8 cellular contexts compared by ENCODE assay signal in genomic region chr6:2858678-2859324, GRCh38. TPM values are rescaled to one million over a fixed set of nuclear protein-coding genes. Genes with fewer than 3 reads are reported as not detected.
DNase-seq lines count a peak whose midpoint lies in the region; ATAC-seq, FAIRE-seq and TF ChIP-seq lines count a peak whose summit lies in the region.

No MANE protein-coding gene starts in this region.

- H3K27ac ChIP-seq in A549 = peak overlapping the region; percentile 80 to 94
- H3K27ac ChIP-seq in mesodermal cell (ENCODE audit: low read depth, low read length, severe bottlenecking) = peak overlapping the region; percentile 79
- H3K27ac ChIP-seq in PC-9 = no peak overlapping the region

- H3K79me2 ChIP-seq in PC-9 (ENCODE audit: low read depth) = no peaks in the 10 kb centered on the region

- POLR2A ChIA-PET in A549 (lab: Yijun Ruan, JAX) (interaction anchor here (1.5 kb wide), 1 partner anchor 17 kb away, joined by 6 read pairs; the partner anchor contains the start of gene SERPINB1), PC-9 (lab: Charles Lee; ENCODE audit: unreplicated experiment) (no interaction called here)

- H3K4me2 ChIP-seq in A549 (peak overlapping the region; percentile 74), PC-9 (no peak overlapping the region)

- TF ChIP-seq CTCF in A549 (IDR thresholded peaks at IDR 0.05) = no peak
- no peak for TF ChIP-seq CTCF in PC-9 (conservative IDR thresholded peaks at IDR 0.05)

- no peaks in the 10 kb centered on the region for H3K9me2 ChIP-seq in PC-9 (ENCODE audit: insufficient read depth)

- H3K9me3 ChIP-seq in A549 (no peaks in the 10 kb centered on the region), mesodermal cell (ENCODE audit: control insufficient read depth, low read length) (no peaks in the 10 kb centered on the region), PC-9 (ENCODE audit: insufficient read depth, low read depth) (no peaks in the 10 kb centered on the region)

- peaks cover 92% of the 10 kb centered on the region for H3K4me1 Mint-ChIP-seq in activated naive CD8-positive, alpha-beta T cell (ENCODE audit: low read depth)

- intact Hi-C loops in PC-9 (cut with micrococcal nuclease; ENCODE audit: unreplicated experiment) = loop anchor here (5.0 kb wide), 2 partner anchors 208 to 426 kb away; partner anchors contain the start of gene RIPK1

- H3K9me3 Mint-ChIP-seq in activated naive CD8-positive, alpha-beta T cell (ENCODE audit: low read depth) = peaks cover 4% of the 10 kb centered on the region

- H3K27me3 Mint-ChIP-seq in activated naive CD8-positive, alpha-beta T cell = no peaks in the 10 kb centered on the region

- peaks cover 2% of the 10 kb centered on the region for H3K36me3 Mint-ChIP-seq in activated naive CD8-positive, alpha-beta T cell

- H3K4me3 ChIP-seq in A549 (no peak overlapping the region), mesodermal cell (ENCODE audit: extremely low read depth, insufficient read depth, low read length, poor library complexity, severe bottlenecking) (no peak overlapping the region), PC-9 (no peak overlapping the region)

- TF ChIP-seq EP300 in A549 (IDR thresholded peaks at IDR 0.05) = no peak

- H3K4me1 ChIP-seq in A549 = peaks cover 37% of the 10 kb centered on the region
- peaks cover 36% of the 10 kb centered on the region for H3K4me1 ChIP-seq in mesodermal cell (ENCODE audit: control insufficient read depth, insufficient read depth, low read length, poor library complexity, severe bottlenecking)
- peaks cover 10% of the 10 kb centered on the region for H3K4me1 ChIP-seq in PC-9 (replicated peaks; ENCODE audit: insufficient read depth)

- BruUV-seq in PC-9 (replicated peaks; lab: Mats Ljungman, UMichigan) = no TSS peak

- CTCF ChIA-PET in A549 (lab: Yijun Ruan, JAX) = interaction anchor here (1.2 to 5.8 kb wide), 3 partner anchors 13 to 68 kb away, joined by 3 to 44 read pairs (median 25); no protein-coding TSS in a partner anchor
- CTCF ChIA-PET in PC-9 (lab: Charles Lee) = no interaction called here

- DNase-seq in A549 (ENCODE audit: low read depth in 1 of 2, low spot score in 1 of 2) (no peak), KG1 (lab: John Stamatoyannopoulos, UW) (peak; percentile 18), NOMO-1 treated with dmso at 0.1 percent for 144 hours (lab: John Stamatoyannopoulos, UW; ENCODE audit: unreplicated experiment) (no peak), PC-9 (no peak), islet precursor cell (no peak)

- 77% methylated on average over 5 of the region's 5 CpGs for WGBS in A549 (ENCODE audit: missing lambda C conversion rate)
- WGBS in mesodermal cell (ENCODE audit: insufficient coverage in 2 of 2), 2 experiments = 91 to 100% methylated on average over 2 of the region's 5 CpGs

- FAIRE-seq in A549 (lab: Jason Lieb, UNC) = no peak

- H3K36me3 ChIP-seq in mesodermal cell (ENCODE audit: control insufficient read depth, insufficient read depth, low read length) (no peaks in the 10 kb centered on the region), PC-9 (ENCODE audit: low read depth) (no peaks in the 10 kb centered on the region)

- peak overlapping the region; percentile 99 for H3K27ac Mint-ChIP-seq in activated naive CD8-positive, alpha-beta T cell

- ATAC-seq in A549 (no peak), GM19395 (IDR thresholded peaks at IDR 0.05; ENCODE audit: unreplicated experiment) (no peak)

- H2AFZ ChIP-seq in PC-9 = no peak overlapping the region

- no peaks in the 10 kb centered on the region for H4K20me1 ChIP-seq in PC-9 (ENCODE audit: insufficient read depth)

- H3F3A ChIP-seq in PC-9 (ENCODE audit: insufficient read depth, low read depth) = peaks cover 6% of the 10 kb centered on the region; the same call in 1 of the 2 replicates

- H3K4me3 Mint-ChIP-seq in activated naive CD8-positive, alpha-beta T cell = peak overlapping the region; percentile 93

- TF ChIP-seq RAD21 in A549 (conservative IDR thresholded peaks at IDR 0.05 in 1 of 2, IDR thresholded peaks at IDR 0.05 in 1 of 2) = no peak

- no peak for TF ChIP-seq POLR2A in A549 (IDR thresholded peaks at IDR 0.05; ENCODE audit: low read length)

- no peaks in the 10 kb centered on the region for H3K27me3 ChIP-seq in PC-9 (ENCODE audit: insufficient read depth, low read depth)

TF ChIP-seq in A549, 52 proteins besides CTCF, POLR2A, EP300 and RAD21 (continues in another document):
- TF ChIP-seq FOSL2 (IDR thresholded peaks at IDR 0.05) = no peak
- TF ChIP-seq FOSL2 (CRISPR knock-in tag; IDR thresholded peaks at IDR 0.05) = no peak
- no peak for TF ChIP-seq RARB (CRISPR knock-in tag; IDR thresholded peaks at IDR 0.05)
- TF ChIP-seq MAX (IDR thresholded peaks at IDR 0.05) = no peak
- TF ChIP-seq PBX3 (IDR thresholded peaks at IDR 0.05) = no peak
- TF ChIP-seq NR3C1 (IDR thresholded peaks at IDR 0.05) = no peak
- no peak for TF ChIP-seq ZNF302 (CRISPR knock-in tag; IDR thresholded peaks at IDR 0.05)
- no peak for TF ChIP-seq HDAC2 (IDR thresholded peaks at IDR 0.05)
- TF ChIP-seq HOXA7 (CRISPR knock-in tag; IDR thresholded peaks at IDR 0.05) = no peak
- TF ChIP-seq GATA3 (IDR thresholded peaks at IDR 0.05; ENCODE audit: borderline replicate concordance) = no peak
- TF ChIP-seq HES2 (IDR thresholded peaks at IDR 0.05) = no peak
- no peak for TF ChIP-seq HOXB5 (CRISPR knock-in tag; IDR thresholded peaks at IDR 0.05)
- no peak for TF ChIP-seq ELK1 (IDR thresholded peaks at IDR 0.05; ENCODE audit: low read depth, low read length)
- TF ChIP-seq NPAS2 (CRISPR knock-in tag; IDR thresholded peaks at IDR 0.05; ENCODE audit: borderline replicate concordance) = no peak

RNA-seq across cellular contexts. Expression of gene SERPINB1, which starts 17.1 kb away (rescaled TPM):
- polyA plus RNA-seq in A549 (2011; rRNA removed) = 98.6 and 135 TPM in 2 replicates
- 19.2 and 22.3 TPM in 2 replicates for polyA plus RNA-seq in A549 (2012; cell fraction: cytosol; rRNA removed)
- polyA plus RNA-seq in A549 (2012; cell fraction: nucleus; rRNA removed) = 9.1 and 11.2 TPM in 2 replicates
- 52.6 to 63.2 TPM (median 52.7 TPM) in 3 replicates for polyA plus RNA-seq in A549 (2017; fragmentation: RNase III; extraction: RNeasy Plus Mini Kit Qiagen cat#74134 plus additional on column Dnase treatment)
- 39.0 and 42.9 TPM in 2 replicates for polyA minus RNA-seq in A549 (2011; rRNA and poly(A)+ RNA removed)
- 26.2 TPM for polyA plus RNA-seq in mesodermal cell (2013, experiment 1 of 2)
- 29.6 TPM for polyA plus RNA-seq in mesodermal cell (2013, experiment 2 of 2)
- 82.3 and 93.9 TPM in 2 replicates for total RNA-seq in PC-9 (2021)

RNA-seq across cellular contexts. Expression of gene SERPINB9, which starts 44.3 kb away (rescaled TPM):
- 24.7 and 25.7 TPM in 2 replicates for polyA plus RNA-seq in A549 (2011; rRNA removed)
- 8.2 and 9.9 TPM in 2 replicates for polyA plus RNA-seq in A549 (2012; cell fraction: cytosol; rRNA removed)
- 4.4 and 6.7 TPM in 2 replicates for polyA plus RNA-seq in A549 (2012; cell fraction: nucleus; rRNA removed)
- polyA plus RNA-seq in A549 (2017; fragmentation: RNase III; extraction: RNeasy Plus Mini Kit Qiagen cat#74134 plus additional on column Dnase treatment) = 8.7 TPM in 3 replicates
- 26.4 and 31.6 TPM in 2 replicates for polyA minus RNA-seq in A549 (2011; rRNA and poly(A)+ RNA removed)
- 66.1 TPM for polyA plus RNA-seq in mesodermal cell (2013, experiment 1 of 2)
- 65.9 TPM for polyA plus RNA-seq in mesodermal cell (2013, experiment 2 of 2)
- total RNA-seq in PC-9 (2021) = 1.7 and 2.4 TPM in 2 replicates
